ENCODE assay signal across 15 cellular contexts in genomic region chr13:112757759-112758086, GRCh38.
DNase-seq lines count a peak whose midpoint lies in the region; ATAC-seq and TF ChIP-seq lines count a peak whose summit lies in the region.
"Had no signal": no experiment of that assay in that cellular context is flagged by ENCODE, and none has a peak within 500 bp of the region (broad histone marks: within the 10 kb centered on the region; RNA-seq: fewer than 3 reads in every experiment).

No MANE protein-coding gene starts in this region.

- intact Hi-C loops in IMR-90 (cut with micrococcal nuclease) = no loop called here

- ATAC-seq in IMR-90 (ENCODE audit: low read depth) (no peak), GM18519 (IDR thresholded peaks at IDR 0.05; ENCODE audit: low FRiP score, unreplicated experiment) (no peak)
- ATAC-seq: A549, GM12878 had no signal

- CTCF ChIA-PET in IMR-90 (lab: Yijun Ruan, JAX) = no interaction called here
- CTCF ChIA-PET in activated CD4-positive, alpha-beta T cell treated with anti-CD3 and anti-CD28 coated beads, Interleukin-2, amount 10 ng/mL, durations not matched to agents 7 days and 5 days (lab: Charles Lee) = no interaction called here

- no peak for TF ChIP-seq CTCF in IMR-90 (conservative IDR thresholded peaks at IDR 0.05; ENCODE audit: low read depth, low read length)
- TF ChIP-seq CTCF in progenitor cell of endocrine pancreas (IDR thresholded peaks at IDR 0.05; ENCODE audit: unreplicated experiment) = no peak
- TF ChIP-seq CTCF in GM20000 (IDR thresholded peaks at IDR 0.05; ENCODE audit: extremely low read depth, missing control alignments) = no peak

- H3K18ac ChIP-seq in IMR-90 (ENCODE audit: low read depth, low read length) = no peak overlapping the region

- H3K36me3 Mint-ChIP-seq in progenitor cell of endocrine pancreas (ENCODE audit: insufficient read depth) = peaks cover 17% of the 10 kb centered on the region
- no peaks in the 10 kb centered on the region for H3K36me3 Mint-ChIP-seq in activated CD4-positive, alpha-beta T cell treated with anti-CD3 and anti-CD28 coated beads, Interleukin-2, amount 10 ng/mL, durations not matched to agents 7 days and 5 days (ENCODE audit: low read depth)

- dilution Hi-C loops in IMR-90 (cut with HindIII; ENCODE audit: low sequenced_read_pairs, unreplicated experiment) = no loop called here

- 100% methylated on average over 1 of the region's 10 CpGs; no CpG with 5 or more reads in 1 of the 2 experiments for WGBS in IMR-90 (ENCODE audit: extremely low coverage in 2 of 2, insufficient read length in 1 of 2), 2 experiments

- H3K4me1 Mint-ChIP-seq in progenitor cell of endocrine pancreas (ENCODE audit: low read depth) = peaks cover 34% of the 10 kb centered on the region
- peaks cover 21% of the 10 kb centered on the region for H3K4me1 Mint-ChIP-seq in activated CD4-positive, alpha-beta T cell treated with anti-CD3 and anti-CD28 coated beads, Interleukin-2, amount 10 ng/mL, durations not matched to agents 7 days and 5 days

- H3K27me3 Mint-ChIP-seq in progenitor cell of endocrine pancreas = no peaks in the 10 kb centered on the region
- H3K27me3 Mint-ChIP-seq in activated CD4-positive, alpha-beta T cell treated with anti-CD3 and anti-CD28 coated beads, Interleukin-2, amount 10 ng/mL, durations not matched to agents 7 days and 5 days = no peaks in the 10 kb centered on the region

- H3K9me1 ChIP-seq in IMR-90 (ENCODE audit: insufficient read depth, low read length) = peaks cover 6% of the 10 kb centered on the region; the same call in 1 of the 2 replicates

- H3K27ac Mint-ChIP-seq in progenitor cell of endocrine pancreas = peak overlapping the region; percentile 93
- no peak overlapping the region for H3K27ac Mint-ChIP-seq in activated CD4-positive, alpha-beta T cell treated with anti-CD3 and anti-CD28 coated beads, Interleukin-2, amount 10 ng/mL, durations not matched to agents 7 days and 5 days
- H3K27ac Mint-ChIP-seq: HFFc6 had no signal

- no peak overlapping the region for H4K91ac ChIP-seq in IMR-90 (ENCODE audit: insufficient read depth, low read depth, low read length)

- no peak overlapping the region for H3K56ac ChIP-seq in IMR-90 (ENCODE audit: extremely low read depth, insufficient read depth, low read length)

- no peaks in the 10 kb centered on the region for H3K9me3 ChIP-seq in IMR-90 (ENCODE audit: control insufficient read depth, insufficient read depth, low read length)
- H3K9me3 ChIP-seq: A549 had no signal

- peaks cover 13 to 25% of the 10 kb centered on the region in 2 experiments for H3K79me1 ChIP-seq in IMR-90 (ENCODE audit: low read depth in 1 of 2, low read length in 2 of 2)

- H3K14ac ChIP-seq in IMR-90 (replicated peaks; ENCODE audit: low read depth, low read length) = no peak overlapping the region

- H3K27ac ChIP-seq in IMR-90 (ENCODE audit: insufficient read depth, low read length) = no peak overlapping the region
- H3K27ac ChIP-seq: A549 had no signal

- no peak overlapping the region for H2AFZ ChIP-seq in IMR-90 (replicated peaks; ENCODE audit: low read length, poor library complexity)

- in situ Hi-C loops in IMR-90 (cut with MboI; ENCODE audit: low sequenced_read_pairs) = no loop called here

- DNase-seq in IMR-90 = no peak
- DNase-seq in ecto neural progenitor cell (ENCODE audit: low spot score) = peak; percentile 39
- peak; percentile 49 for DNase-seq in medulla oblongata (ENCODE audit: extremely low spot score)
- no peak for DNase-seq in progenitor cell of endocrine pancreas (ENCODE audit: low spot score, unreplicated experiment)
- no peak for DNase-seq in activated CD4-positive, alpha-beta T cell treated with anti-CD3 and anti-CD28 coated beads, Interleukin-2, amount 10 ng/mL, durations not matched to agents 7 days and 5 days
- DNase-seq in GM20000 (ENCODE audit: low spot score) = no peak
- no peak for DNase-seq in GM03348 (ENCODE audit: low spot score)
- DNase-seq: HFFc6, Kasumi-1, NCI-H2171, NCI-H446 treated with DMSO at 0.1 percent for 48 hours had no signal

- no peak overlapping the region for H2BK15ac ChIP-seq in IMR-90 (ENCODE audit: low read depth, low read length)

- H2BK120ac ChIP-seq in IMR-90 (ENCODE audit: low read depth, low read length) = no peak overlapping the region

- H2BK20ac ChIP-seq in IMR-90 (ENCODE audit: low read depth, low read length) = no peak overlapping the region

- no peak for TF ChIP-seq POLR2A in IMR-90 (IDR thresholded peaks at IDR 0.05; ENCODE audit: low read depth, low read length)

- no peak overlapping the region for H3K4me3 Mint-ChIP-seq in progenitor cell of endocrine pancreas (ENCODE audit: low read depth)
- no peak overlapping the region for H3K4me3 Mint-ChIP-seq in activated CD4-positive, alpha-beta T cell treated with anti-CD3 and anti-CD28 coated beads, Interleukin-2, amount 10 ng/mL, durations not matched to agents 7 days and 5 days
- H3K4me3 Mint-ChIP-seq: CD14-positive monocyte, HFFc6 had no signal

- no peaks in the 10 kb centered on the region; the same call in none of the 2 replicates for H3K36me3 ChIP-seq in IMR-90 (ENCODE audit: control insufficient read depth, insufficient read depth, low read length)

- H4K20me1 ChIP-seq in IMR-90 (ENCODE audit: insufficient read depth, low read length) = peaks cover 15% of the 10 kb centered on the region; the same call in 1 of the 2 replicates

- H3K4ac ChIP-seq in IMR-90 (ENCODE audit: low read depth, low read length) = no peak overlapping the region

- H3K4me1 ChIP-seq in IMR-90 (ENCODE audit: control insufficient read depth, insufficient read depth, low read length) = peaks cover 16% of the 10 kb centered on the region

- peak overlapping the region; percentile 66 for H2AK9ac ChIP-seq in IMR-90 (replicated peaks; ENCODE audit: low read depth, low read length, poor library complexity)

- H3K9me3 Mint-ChIP-seq in progenitor cell of endocrine pancreas (ENCODE audit: low read depth) = peaks cover 3% of the 10 kb centered on the region
- H3K9me3 Mint-ChIP-seq in activated CD4-positive, alpha-beta T cell treated with anti-CD3 and anti-CD28 coated beads, Interleukin-2, amount 10 ng/mL, durations not matched to agents 7 days and 5 days = no peaks in the 10 kb centered on the region
- H3K9me3 Mint-ChIP-seq: CD14-positive monocyte, HFFc6 had no signal

- no peak overlapping the region for H2BK5ac ChIP-seq in IMR-90 (ENCODE audit: low read depth, low read length, poor library complexity, severe bottlenecking)

- no peak overlapping the region for H4K8ac ChIP-seq in IMR-90 (ENCODE audit: low read depth in 2 of 2, low read length in 2 of 2)

- no peak overlapping the region for H4K5ac ChIP-seq in IMR-90 (ENCODE audit: low read depth, low read length)

- no peaks in the 10 kb centered on the region for H3K27me3 ChIP-seq in IMR-90 (ENCODE audit: control insufficient read depth, insufficient read depth, low read length)

- H2AK5ac ChIP-seq in IMR-90 (ENCODE audit: low read depth, low read length) = no peak overlapping the region

- H3K4me2 ChIP-seq in IMR-90 (ENCODE audit: low read depth, low read length) = no peak overlapping the region
- H3K4me2 ChIP-seq: A549 had no signal

- H3K4me3 ChIP-seq in IMR-90 (ENCODE audit: insufficient read depth, low read depth, low read length) = no peak overlapping the region
- H3K4me3 ChIP-seq: A549, GM12878 had no signal

- TF ChIP-seq RAD21 in IMR-90 (IDR thresholded peaks at IDR 0.05; ENCODE audit: low read length) = no peak

- no TSS peak for BruUV-seq in IMR-90 (replicated peaks; lab: Mats Ljungman, UMichigan)

- no peak overlapping the region for H3K23ac ChIP-seq in IMR-90 (ENCODE audit: low read depth, low read length)

- POLR2A ChIA-PET in IMR-90 (lab: Charles Lee; ENCODE audit: unreplicated experiment) = no interaction called here
- POLR2A ChIA-PET in activated CD4-positive, alpha-beta T cell treated with anti-CD3 and anti-CD28 coated beads, Interleukin-2, amount 10 ng/mL, durations not matched to agents 7 days and 5 days (lab: Charles Lee) = no interaction called here

- H3K9ac ChIP-seq in IMR-90 (ENCODE audit: low read depth, low read length) = no peak overlapping the region

TF ChIP-seq in IMR-90, 13 proteins besides CTCF, POLR2A, EP300 and RAD21:
- TF ChIP-seq FOS (IDR thresholded peaks at IDR 0.05; ENCODE audit: low read depth, low read length) (no peak), ELK1 (IDR thresholded peaks at IDR 0.05; ENCODE audit: borderline replicate concordance, low read depth, low read length) (no peak), MXI1 (IDR thresholded peaks at IDR 0.05; ENCODE audit: borderline replicate concordance, low read depth, low read length) (no peak), USF2 (IDR thresholded peaks at IDR 0.05; ENCODE audit: low read depth, low read length) (no peak), BHLHE40 (IDR thresholded peaks at IDR 0.05; ENCODE audit: low read depth, low read length) (no peak), CHD1 (IDR thresholded peaks at IDR 0.05; ENCODE audit: low read depth, low read length) (no peak), MAFK (IDR thresholded peaks at IDR 0.05; ENCODE audit: low read depth, low read length) (no peak), SMC3 (IDR thresholded peaks at IDR 0.05; ENCODE audit: low read depth, low read length) (no peak), MAZ (IDR thresholded peaks at IDR 0.05; ENCODE audit: borderline replicate concordance, low read depth, low read length) (no peak), CEBPB (IDR thresholded peaks at IDR 0.05; ENCODE audit: low read depth, low read length) (no peak), NFE2L2 (IDR thresholded peaks at IDR 0.05; ENCODE audit: low read depth, low read length) (no peak), RCOR1 (IDR thresholded peaks at IDR 0.05; ENCODE audit: insufficient replicate concordance, low read length) (no peak), RFX5 (IDR thresholded peaks at IDR 0.05; ENCODE audit: low read depth, low read length) (no peak)

Comparison
In these comparisons a context has a peak if more than half of its experiments do, and no peak if none do; other contexts are left out.
1. DNase-seq: peak in ecto neural progenitor cell (single experiment) and medulla oblongata (single experiment); none in IMR-90 (single experiment), progenitor cell of endocrine pancreas (single experiment), activated CD4-positive, alpha-beta T cell treated with anti-CD3 and anti-CD28 coated beads, Interleukin-2, amount 10 ng/mL, durations not matched to agents 7 days and 5 days (single experiment), GM20000 (single experiment) and GM03348 (single experiment).